In genomic region chr19:11464333-11465265, GRCh38 we compare ENCODE assay signal across 1 cellular context.
A peak's percentile ranks its signal among the peaks of the same experiment; 100 is the strongest.
TF ChIP-seq lines count a peak whose summit lies in the region.

No MANE protein-coding gene starts in this region.

TF ChIP-seq in HEK293, 187 proteins besides CTCF, POLR2A, EP300 and RAD21 (continued from another document and continues in another):
- TF ChIP-seq ZXDB (tag by site-specific recombination; IDR thresholded peaks at IDR 0.05) (no peak), ZNF488 (tag by site-specific recombination; IDR thresholded peaks at IDR 0.05) (no peak; the same call in 1 of the 2 replicates), ZBTB8A (tag by site-specific recombination; IDR thresholded peaks at IDR 0.05) (no peak), ZNF621 (tag by site-specific recombination; IDR thresholded peaks at IDR 0.05) (no peak), RBAK (tag by site-specific recombination; IDR thresholded peaks at IDR 0.05) (no peak), ZNF391 (tag by site-specific recombination; IDR thresholded peaks at IDR 0.05; ENCODE audit: borderline replicate concordance, low read depth) (no peak), ZNF433 (tag by site-specific recombination; IDR thresholded peaks at IDR 0.05; ENCODE audit: low read depth) (no peak), ZBTB49 (tag by site-specific recombination; IDR thresholded peaks at IDR 0.05; ENCODE audit: low read depth) (no peak), PRDM1 (tag by site-specific recombination; IDR thresholded peaks at IDR 0.05) (no peak), ZNF549 (tag by site-specific recombination; IDR thresholded peaks at IDR 0.05) (no peak), KLF8 (tag by site-specific recombination; IDR thresholded peaks at IDR 0.05) (no peak), ZNF473 (tag by site-specific recombination; IDR thresholded peaks at IDR 0.05) (0 out of 2 replicates have a peak, but pooled peaks have one; percentile 46), ZNF138 (tag by site-specific recombination; IDR thresholded peaks at IDR 0.05; ENCODE audit: borderline replicate concordance) (no peak), ZSCAN4 (tag by site-specific recombination; IDR thresholded peaks at IDR 0.05) (peak; percentile 81), ZNF174 (tag by site-specific recombination; IDR thresholded peaks at IDR 0.05) (no peak), HIC1 (tag by site-specific recombination; IDR thresholded peaks at IDR 0.05) (no peak), ZNF830 (tag by site-specific recombination; IDR thresholded peaks at IDR 0.05; ENCODE audit: low read depth) (no peak), ZSCAN16 (tag by site-specific recombination; IDR thresholded peaks at IDR 0.05) (no peak), ZNF266 (tag by site-specific recombination; IDR thresholded peaks at IDR 0.05; ENCODE audit: low read depth) (peak; percentile 38; the same call in 1 of the 2 replicates), BCL11A (tag by site-specific recombination; IDR thresholded peaks at IDR 0.05; ENCODE audit: low read depth) (no peak), HOXC10 (CRISPR knock-in tag; IDR thresholded peaks at IDR 0.05) (no peak), ZNF155 (tag by site-specific recombination; IDR thresholded peaks at IDR 0.05) (no peak), ZNF211 (tag by site-specific recombination; IDR thresholded peaks at IDR 0.05; ENCODE audit: low read depth) (no peak), ZNF426 (tag by site-specific recombination; IDR thresholded peaks at IDR 0.05) (no peak), ZNF555 (tag by site-specific recombination; conservative IDR thresholded peaks at IDR 0.05) (no peak), OVOL3 (tag by site-specific recombination; IDR thresholded peaks at IDR 0.05) (no peak), ZNF302 (tag by site-specific recombination; IDR thresholded peaks at IDR 0.05; ENCODE audit: low read depth) (no peak), ZNF561 (tag by site-specific recombination; IDR thresholded peaks at IDR 0.05; ENCODE audit: borderline replicate concordance) (no peak), ZNF48 (tag by site-specific recombination; IDR thresholded peaks at IDR 0.05) (no peak), ZNF747 (tag by site-specific recombination; IDR thresholded peaks at IDR 0.05) (no peak), REPIN1 (tag by site-specific recombination; IDR thresholded peaks at IDR 0.05; ENCODE audit: low read depth) (no peak), ZNF140 (tag by site-specific recombination; IDR thresholded peaks at IDR 0.05) (peak; percentile 2; the same call in 1 of the 2 replicates), BCL11B (tag by site-specific recombination; IDR thresholded peaks at IDR 0.05; ENCODE audit: low read depth) (no peak), ZNF24 (tag by site-specific recombination; IDR thresholded peaks at IDR 0.05) (no peak), ZNF175 (tag by site-specific recombination; IDR thresholded peaks at IDR 0.05) (no peak), ZNF654 (tag by site-specific recombination; IDR thresholded peaks at IDR 0.05; ENCODE audit: low read depth) (no peak), SALL2 (tag by site-specific recombination; IDR thresholded peaks at IDR 0.05; ENCODE audit: borderline replicate concordance) (0 out of 2 replicates have a peak, but pooled peaks have one; percentile 47), ZBTB7A (tag by site-specific recombination; IDR thresholded peaks at IDR 0.05; ENCODE audit: low read depth) (no peak), ZNF843 (tag by site-specific recombination; IDR thresholded peaks at IDR 0.05) (no peak), FEZF1 (tag by site-specific recombination; IDR thresholded peaks at IDR 0.05) (no peak), ZNF146 (tag by site-specific recombination; IDR thresholded peaks at IDR 0.05) (no peak; the same call in 1 of the 2 replicates), ZNF660 (tag by site-specific recombination; IDR thresholded peaks at IDR 0.05) (no peak), ZNF544 (tag by site-specific recombination; IDR thresholded peaks at IDR 0.05) (no peak), ZNF677 (tag by site-specific recombination; IDR thresholded peaks at IDR 0.05) (no peak), ZNF214 (tag by site-specific recombination; IDR thresholded peaks at IDR 0.05; ENCODE audit: borderline replicate concordance) (no peak), TSHZ1 (tag by site-specific recombination; IDR thresholded peaks at IDR 0.05; ENCODE audit: borderline replicate concordance) (no peak), ZNF600 (tag by site-specific recombination; IDR thresholded peaks at IDR 0.05) (no peak), ZNF202 (tag by site-specific recombination; IDR thresholded peaks at IDR 0.05; ENCODE audit: borderline replicate concordance) (no peak; the same call in 1 of the 2 replicates), ZNF792 (tag by site-specific recombination; IDR thresholded peaks at IDR 0.05) (no peak), KLF17 (tag by site-specific recombination; IDR thresholded peaks at IDR 0.05) (no peak), ZNF2 (tag by site-specific recombination; IDR thresholded peaks at IDR 0.05) (peak; percentile 35), MYNN (tag by site-specific recombination; IDR thresholded peaks at IDR 0.05; ENCODE audit: borderline replicate concordance) (no peak)
- TF ChIP-seq, protein P1, sequence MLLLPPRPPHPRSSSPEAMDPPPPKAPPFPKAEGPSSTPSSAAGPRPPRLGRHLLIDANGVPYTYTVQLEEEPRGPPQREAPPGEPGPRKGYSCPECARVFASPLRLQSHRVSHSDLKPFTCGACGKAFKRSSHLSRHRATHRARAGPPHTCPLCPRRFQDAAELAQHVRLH (tag by site-specific recombination; IDR thresholded peaks at IDR 0.05): 0 out of 2 replicates have a peak, but pooled peaks have one; percentile 11
- TF ChIP-seq, protein P2, sequence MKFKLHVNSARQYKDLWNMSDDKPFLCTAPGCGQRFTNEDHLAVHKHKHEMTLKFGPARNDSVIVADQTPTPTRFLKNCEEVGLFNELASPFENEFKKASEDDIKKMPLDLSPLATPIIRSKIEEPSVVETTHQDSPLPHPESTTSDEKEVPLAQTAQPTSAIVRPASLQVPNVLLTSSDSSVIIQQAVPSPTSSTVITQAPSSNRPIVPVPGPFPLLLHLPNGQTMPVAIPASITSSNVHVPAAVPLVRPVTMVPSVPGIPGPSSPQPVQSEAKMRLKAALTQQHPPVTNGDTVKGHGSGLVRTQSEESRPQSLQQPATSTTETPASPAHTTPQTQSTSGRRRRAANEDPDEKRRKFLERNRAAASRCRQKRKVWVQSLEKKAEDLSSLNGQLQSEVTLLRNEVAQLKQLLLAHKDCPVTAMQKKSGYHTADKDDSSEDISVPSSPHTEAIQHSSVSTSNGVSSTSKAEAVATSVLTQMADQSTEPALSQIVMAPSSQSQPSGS (tag by site-specific recombination; IDR thresholded peaks at IDR 0.05; ENCODE audit: low read depth): no peak
- TF ChIP-seq, protein P3, sequence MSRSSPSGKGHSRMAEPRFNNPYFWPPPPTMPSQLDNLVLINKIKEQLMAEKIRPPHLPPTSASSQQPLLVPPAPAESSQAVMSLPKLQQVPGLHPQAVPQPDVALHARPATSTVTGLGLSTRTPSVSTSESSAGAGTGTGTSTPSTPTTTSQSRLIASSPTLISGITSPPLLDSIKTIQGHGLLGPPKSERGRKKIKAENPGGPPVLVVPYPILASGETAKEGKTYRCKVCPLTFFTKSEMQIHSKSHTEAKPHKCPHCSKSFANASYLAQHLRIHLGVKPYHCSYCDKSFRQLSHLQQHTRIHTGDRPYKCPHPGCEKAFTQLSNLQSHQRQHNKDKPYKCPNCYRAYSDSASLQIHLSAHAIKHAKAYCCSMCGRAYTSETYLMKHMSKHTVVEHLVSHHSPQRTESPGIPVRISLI (tag by site-specific recombination; IDR thresholded peaks at IDR 0.05): no peak
